Comparison of ENCODE assay signal across 11 cellular contexts in genomic region chr13:40764587-40765403, GRCh38. TPM values are rescaled to one million over a fixed set of nuclear protein-coding genes. Genes with fewer than 3 reads are reported as not detected.
DNase-seq lines count a peak whose midpoint lies in the region; ATAC-seq, FAIRE-seq and TF ChIP-seq lines count a peak whose summit lies in the region.
"Had no signal": no experiment of that assay in that cellular context is flagged by ENCODE, and none has a peak within 500 bp of the region (broad histone marks: within the 10 kb centered on the region; RNA-seq: fewer than 3 reads in every experiment).

No MANE protein-coding gene starts in this region.

- no peak overlapping the region for H3K27ac ChIP-seq in dorsolateral prefrontal cortex
- H3K27ac ChIP-seq: HL-60 had no signal

- no peak for TF ChIP-seq CTCF in osteocyte (IDR thresholded peaks at IDR 0.05)
- no peak for TF ChIP-seq CTCF in dorsolateral prefrontal cortex (IDR thresholded peaks at IDR 0.05 in 54 of 56, conservative IDR thresholded peaks at IDR 0.05 in 2 of 56; ENCODE audit: low read depth in 1 of 56, partially characterized antibody in 56 of 56)

- H3K27me3 Mint-ChIP-seq in activated naive CD8-positive, alpha-beta T cell = no peaks in the 10 kb centered on the region
- H3K27me3 Mint-ChIP-seq in osteocyte (ENCODE audit: unreplicated experiment) = no peaks in the 10 kb centered on the region

- H3K4me3 Mint-ChIP-seq in activated naive CD8-positive, alpha-beta T cell = peak overlapping the region; percentile 58
- H3K4me3 Mint-ChIP-seq in osteocyte (ENCODE audit: unreplicated experiment) = no peak overlapping the region

- peak; percentile 86 for FAIRE-seq in GM12891 (lab: Jason Lieb, UNC)
- FAIRE-seq: H1 had no signal

- H3K4me1 Mint-ChIP-seq in activated naive CD8-positive, alpha-beta T cell (ENCODE audit: low read depth) = peaks cover 65% of the 10 kb centered on the region
- peaks cover 8% of the 10 kb centered on the region for H3K4me1 Mint-ChIP-seq in osteocyte (ENCODE audit: unreplicated experiment)

- H3K9me3 Mint-ChIP-seq in activated naive CD8-positive, alpha-beta T cell (ENCODE audit: low read depth) = no peaks in the 10 kb centered on the region
- no peaks in the 10 kb centered on the region for H3K9me3 Mint-ChIP-seq in osteocyte (ENCODE audit: unreplicated experiment)

- no peak for DNase-seq in GM12891 (ENCODE audit: insufficient read length, low spot score)
- peak in 45 of 76 experiments; percentile 1 to 64 (median 20) for DNase-seq in HUDEP-2 (lab: John Stamatoyannopoulos, UW; ENCODE audit: unreplicated experiment in 76 of 76)
- peak; percentile 23 for DNase-seq in osteocyte (ENCODE audit: extremely low spot score, unreplicated experiment)
- no peak for DNase-seq in superior temporal gyrus (ENCODE audit: extremely low spot score)
- no peak for DNase-seq in dorsolateral prefrontal cortex
- DNase-seq in AG20443 (ENCODE audit: low spot score) = no peak
- DNase-seq: NCI-H146 had no signal

- TF ChIP-seq POLR2A in GM12891 (IDR thresholded peaks at IDR 0.05; ENCODE audit: low read depth, low read length) = no peak

- no peak overlapping the region for H3K4me3 ChIP-seq in dorsolateral prefrontal cortex

- intact Hi-C loops in dorsolateral prefrontal cortex (cut with DNase I) = no loop called here

- no peaks in the 10 kb centered on the region for H3K27me3 ChIP-seq in dorsolateral prefrontal cortex

- H3K27ac Mint-ChIP-seq in activated naive CD8-positive, alpha-beta T cell = peak overlapping the region; percentile 94
- no peak overlapping the region for H3K27ac Mint-ChIP-seq in osteocyte (ENCODE audit: unreplicated experiment)

- H3K36me3 Mint-ChIP-seq in activated naive CD8-positive, alpha-beta T cell = peaks cover 13% of the 10 kb centered on the region
- H3K36me3 Mint-ChIP-seq in osteocyte (ENCODE audit: unreplicated experiment) = peaks cover 2% of the 10 kb centered on the region

- no peak for ATAC-seq in GM21786 (IDR thresholded peaks at IDR 0.05; ENCODE audit: unreplicated experiment)

TF ChIP-seq in GM12891, 5 proteins besides CTCF, POLR2A, EP300 and RAD21:
- TF ChIP-seq POU2F2 (IDR thresholded peaks at IDR 0.05; ENCODE audit: low read depth, low read length) (no peak), SPI1 (IDR thresholded peaks at IDR 0.05; ENCODE audit: low read depth, low read length) (no peak), POLR2AphosphoS5 (IDR thresholded peaks at IDR 0.05; ENCODE audit: low read depth, low read length) (no peak), TAF1 (IDR thresholded peaks at IDR 0.05; ENCODE audit: low read depth, low read length) (no peak), PAX5 (IDR thresholded peaks at IDR 0.05; ENCODE audit: insufficient read depth, low read length, severe bottlenecking) (no peak)
TF ChIP-seq in GM12891: peak in this region for 0.

RNA-seq across cellular contexts. Expression of gene MRPS31, which starts 6.2 kb away (rescaled TPM):
- 27.3 TPM for polyA plus RNA-seq in GM12891 (2012; ENCODE audit: low read depth, missing spikeins)
- total RNA-seq in osteocyte = 17.4 and 17.7 TPM in 2 replicates
- 10 to 100 TPM; 18.5 to 39.4 (median 27.6) TPM for total RNA-seq in dorsolateral prefrontal cortex

RNA-seq across cellular contexts. Expression of gene SLC25A15, which starts 24.6 kb away (rescaled TPM):
- 7.5 TPM for polyA plus RNA-seq in GM12891 (2012; ENCODE audit: low read depth, missing spikeins)
- total RNA-seq in osteocyte = 8.3 and 9.5 TPM in 2 replicates
- total RNA-seq in dorsolateral prefrontal cortex = 1 to 10 TPM; 1.8 to 9.1 (median 4.0) TPM

Comparison
In these comparisons a context has a peak if more than half of its experiments do, and no peak if none do; other contexts are left out.
1. DNase-seq: peak in HUDEP-2 (45 of 76) and osteocyte (single experiment); none in GM12891 (single experiment), superior temporal gyrus (single experiment), dorsolateral prefrontal cortex (0 of 10) and AG20443 (single experiment).